Comparison of ENCODE assay signal across 8 cellular contexts in genomic region chr5:143016777-143017374, GRCh38.
DNase-seq lines count a peak whose midpoint lies in the region; ATAC-seq, FAIRE-seq and TF ChIP-seq lines count a peak whose summit lies in the region.

No MANE protein-coding gene starts in this region.

- TF ChIP-seq POLR2A in GM12891 (IDR thresholded peaks at IDR 0.05; ENCODE audit: low read depth, low read length): no peak

- in situ Hi-C loops in astrocyte of the cerebellum (cut with HindIII; ENCODE audit: low sequenced_read_pairs): no loop called here

- no peaks in the 10 kb centered on the region for H3K9me2 ChIP-seq in OCI-LY1 (ENCODE audit: low read depth, low read length)

- DNase-seq in AG09319 (ENCODE audit: extremely low read depth, low read depth) (no peak), GM12891 (ENCODE audit: insufficient read length, low spot score) (no peak), astrocyte of the cerebellum (ENCODE audit: low read depth) (peak; percentile 38), lower lobe of right lung (no peak)

- no peaks in the 10 kb centered on the region for H3K27me3 ChIP-seq in OCI-LY1 (ENCODE audit: insufficient read depth, low read length)
- no peaks in the 10 kb centered on the region for H3K27me3 ChIP-seq in lower lobe of right lung (ENCODE audit: low read depth)

- peak; percentile 77 for FAIRE-seq in GM12891 (lab: Jason Lieb, UNC)

- ATAC-seq in lower lobe of right lung (peak; percentile 62 to 66), GM21367 (IDR thresholded peaks at IDR 0.05; ENCODE audit: unreplicated experiment) (no peak), HG03354 (IDR thresholded peaks at IDR 0.05; ENCODE audit: poor library complexity, severe bottlenecking, unreplicated experiment) (no peak), GM21447 (IDR thresholded peaks at IDR 0.05; ENCODE audit: unreplicated experiment) (no peak)

- H3K9ac ChIP-seq in OCI-LY1 (ENCODE audit: low read length): no peak overlapping the region

- H4K20me1 ChIP-seq in OCI-LY1 (ENCODE audit: insufficient read depth, low read length): no peaks in the 10 kb centered on the region

- no peak overlapping the region for H3K4me2 ChIP-seq in OCI-LY1 (ENCODE audit: low read length)

- intact Hi-C loops in lower lobe of right lung (cut with DNase I): no loop called here

- H3K79me2 ChIP-seq in OCI-LY1 (ENCODE audit: insufficient read depth, low read length): no peaks in the 10 kb centered on the region

- no peak overlapping the region for H3K4me3 ChIP-seq in OCI-LY1 (ENCODE audit: low read depth, low read length, poor library complexity, severe bottlenecking)
- no peak overlapping the region for H3K4me3 ChIP-seq in astrocyte of the cerebellum (ENCODE audit: low read depth, low read length)
- no peak overlapping the region for H3K4me3 ChIP-seq in lower lobe of right lung

- H3K36me3 ChIP-seq in OCI-LY1 (ENCODE audit: insufficient read depth, low read length) (no peaks in the 10 kb centered on the region), lower lobe of right lung (no peaks in the 10 kb centered on the region)

- H3K9me3 ChIP-seq in OCI-LY1 (ENCODE audit: low read length) (no peaks in the 10 kb centered on the region), lower lobe of right lung (no peaks in the 10 kb centered on the region)

- H3K4me1 ChIP-seq in OCI-LY1 (ENCODE audit: insufficient read depth, low read length, severe bottlenecking) (peaks cover 42% of the 10 kb centered on the region), lower lobe of right lung (no peaks in the 10 kb centered on the region)

- H3K27ac ChIP-seq in OCI-LY1 (ENCODE audit: low read depth, low read length, poor library complexity, severe bottlenecking): peak overlapping the region; percentile 47
- no peak overlapping the region for H3K27ac ChIP-seq in lower lobe of right lung

- H2AFZ ChIP-seq in OCI-LY1 (ENCODE audit: low read length): no peak overlapping the region

- no peaks in the 10 kb centered on the region for H3F3A ChIP-seq in OCI-LY1 (ENCODE audit: insufficient read depth, low read length)

- TF ChIP-seq CTCF in AG09319 (IDR thresholded peaks at IDR 0.05; ENCODE audit: low read depth, low read length) (peak; percentile 50), OCI-LY1 (IDR thresholded peaks at IDR 0.05; ENCODE audit: low read length) (peak; percentile 92), astrocyte of the cerebellum (IDR thresholded peaks at IDR 0.05; ENCODE audit: low read depth, low read length, missing control alignments) (peak; percentile 70), lower lobe of right lung (IDR thresholded peaks at IDR 0.05) (peak; percentile 55)

TF ChIP-seq in GM12891, 5 proteins besides CTCF, POLR2A, EP300 and RAD21:
- TF ChIP-seq SPI1 (IDR thresholded peaks at IDR 0.05; ENCODE audit: low read depth, low read length) (no peak), POLR2AphosphoS5 (IDR thresholded peaks at IDR 0.05; ENCODE audit: low read depth, low read length) (no peak), POU2F2 (IDR thresholded peaks at IDR 0.05; ENCODE audit: low read depth, low read length) (no peak), PAX5 (IDR thresholded peaks at IDR 0.05; ENCODE audit: insufficient read depth, low read length, severe bottlenecking) (no peak), TAF1 (IDR thresholded peaks at IDR 0.05; ENCODE audit: low read depth, low read length) (no peak)
TF ChIP-seq in GM12891: peak in this region for 0.

Comparison
In these comparisons a context has a peak if more than half of its experiments do, and no peak if none do; other contexts are left out.
1. ATAC-seq: peak in lower lobe of right lung (2 of 2); none in GM21367 (single experiment), HG03354 (single experiment) and GM21447 (single experiment).
2. Peak in every context shown above with its lines, with median percentiles within 50 percentile points of each other: CTCF ChIP-seq.